ENCODE assay signal across 8 cellular contexts in genomic region chr9:69027355-69028097, GRCh38.
DNase-seq lines count a peak whose midpoint lies in the region; ATAC-seq and TF ChIP-seq lines count a peak whose summit lies in the region.

No MANE protein-coding gene starts in this region.

- in situ Hi-C loops in astrocyte of the spinal cord (cut with HindIII; ENCODE audit: low sequenced_read_pairs), result no loop called here

- DNase-seq in SIG-M5 treated with dmso at 0.1 percent for 504 hours (lab: John Stamatoyannopoulos, UW; ENCODE audit: unreplicated experiment) (peak; percentile 74), SIG-M5 (lab: John Stamatoyannopoulos, UW) (no peak), HuH-7.5 (ENCODE audit: low spot score) (peak; percentile 52), OCI-M2 (lab: John Stamatoyannopoulos, UW; ENCODE audit: unreplicated experiment) (peak; percentile 37), astrocyte of the spinal cord (ENCODE audit: low read depth, low spot score) (peak; percentile 43), iris pigment epithelial cell (ENCODE audit: low read depth) (peak; percentile 51)
- DNase-seq in stimulated activated CD8-positive, alpha-beta memory T cell treated with anti-CD3 and anti-CD28 coated beads, Interleukin-4, amount 100 ng/mL, for 48 hours, result peak; percentile 45

- no peak overlapping the region for H3K4me3 ChIP-seq in astrocyte of the spinal cord (ENCODE audit: low read depth, low read length)

- peak; percentile 87 for ATAC-seq in GM21447 (IDR thresholded peaks at IDR 0.05; ENCODE audit: unreplicated experiment)

- TF ChIP-seq CTCF in astrocyte of the spinal cord (IDR thresholded peaks at IDR 0.05; ENCODE audit: low read depth, low read length), result peak; percentile 87
